In genomic region chr6:112780498-112781096, GRCh38 we compare ENCODE assay signal across 8 cellular contexts.
A peak's percentile ranks its signal among the peaks of the same experiment; 100 is the strongest.
DNase-seq lines count a peak whose midpoint lies in the region; ATAC-seq and TF ChIP-seq lines count a peak whose summit lies in the region.

No MANE protein-coding gene starts in this region.

- no peaks in the 10 kb centered on the region for H3K9me3 ChIP-seq in neural cell (ENCODE audit: low read length)

- H3K4me3 ChIP-seq in BJ (ENCODE audit: low read depth, low read length) (no peak overlapping the region), neural cell (ENCODE audit: low read length) (no peak overlapping the region)

- TF ChIP-seq CTCF in BJ (IDR thresholded peaks at IDR 0.05; ENCODE audit: insufficient read depth, low read depth, low read length) (peak; percentile 70), neural cell (IDR thresholded peaks at IDR 0.05; ENCODE audit: poor library complexity, severe bottlenecking) (peak; percentile 84)

- H2AFZ ChIP-seq in neural cell (ENCODE audit: low read depth, low read length) = no peak overlapping the region

- H3K27me3 ChIP-seq in BJ (ENCODE audit: control insufficient read depth, insufficient read depth, low read length) (no peaks in the 10 kb centered on the region), neural cell (ENCODE audit: insufficient read depth, low read depth, low read length) (no peaks in the 10 kb centered on the region)

- H3K79me2 ChIP-seq in neural cell (replicated peaks; ENCODE audit: insufficient read depth, low read length) = no peaks in the 10 kb centered on the region

- H3K36me3 ChIP-seq in BJ (ENCODE audit: control insufficient read depth, insufficient read depth, low read length) (no peaks in the 10 kb centered on the region), neural cell (ENCODE audit: insufficient read depth, low read length) (no peaks in the 10 kb centered on the region)

- H3F3A ChIP-seq in neural cell (ENCODE audit: insufficient read depth, low read length, poor library complexity, severe bottlenecking) = no peaks in the 10 kb centered on the region

- POLR2A ChIA-PET in BJ (lab: Charles Lee) = no interaction called here

- CTCF ChIA-PET in BJ (lab: Yijun Ruan, JAX) = no interaction called here

- H3K4me2 ChIP-seq in neural cell (ENCODE audit: low read length) = no peak overlapping the region

- no peak for TF ChIP-seq EP300 in neural cell (conservative IDR thresholded peaks at IDR 0.05; ENCODE audit: poor library complexity, severe bottlenecking)

- ATAC-seq in GM18519 (IDR thresholded peaks at IDR 0.05; ENCODE audit: low FRiP score, unreplicated experiment) (peak; percentile 95), HG02938 (IDR thresholded peaks at IDR 0.05; ENCODE audit: unreplicated experiment) (peak; percentile 97)

- no peaks in the 10 kb centered on the region for H4K20me1 ChIP-seq in neural cell (ENCODE audit: insufficient read depth)

- H3K9ac ChIP-seq in neural cell (ENCODE audit: low read length) = no peak overlapping the region

- no peak overlapping the region for H3K27ac ChIP-seq in neural cell (ENCODE audit: low read length)

- peak; percentile 90 for TF ChIP-seq RAD21 in neural cell (conservative IDR thresholded peaks at IDR 0.05)

- DNase-seq in BJ (ENCODE audit: low read depth) = no peak
- peak; percentile 44 for DNase-seq in NCI-H128 (lab: John Stamatoyannopoulos, UW; ENCODE audit: unreplicated experiment)
- peak; percentile 38 to 70 for DNase-seq in SW 1271 (lab: John Stamatoyannopoulos, UW)
- peak; percentile 72 for DNase-seq in fibroblast of gingiva (ENCODE audit: low read depth)
- DNase-seq in central memory CD4-positive, alpha-beta T cell = no peak

- H3K9me2 ChIP-seq in neural cell (ENCODE audit: insufficient read depth, low read length) = no peaks in the 10 kb centered on the region

TF ChIP-seq in neural cell, 6 proteins besides CTCF, POLR2A, EP300 and RAD21:
- TF ChIP-seq SMC3 (conservative IDR thresholded peaks at IDR 0.05; ENCODE audit: poor library complexity) (peak; percentile 91), MXI1 (conservative IDR thresholded peaks at IDR 0.05; ENCODE audit: poor library complexity, severe bottlenecking) (no peak)

Comparison
In these comparisons a context has a peak if more than half of its experiments do, and no peak if none do; other contexts are left out.
1. DNase-seq: peak in NCI-H128 (single experiment), SW 1271 (2 of 2) and fibroblast of gingiva (single experiment); none in BJ (single experiment) and central memory CD4-positive, alpha-beta T cell (single experiment).